In the genomic region with DNA sequence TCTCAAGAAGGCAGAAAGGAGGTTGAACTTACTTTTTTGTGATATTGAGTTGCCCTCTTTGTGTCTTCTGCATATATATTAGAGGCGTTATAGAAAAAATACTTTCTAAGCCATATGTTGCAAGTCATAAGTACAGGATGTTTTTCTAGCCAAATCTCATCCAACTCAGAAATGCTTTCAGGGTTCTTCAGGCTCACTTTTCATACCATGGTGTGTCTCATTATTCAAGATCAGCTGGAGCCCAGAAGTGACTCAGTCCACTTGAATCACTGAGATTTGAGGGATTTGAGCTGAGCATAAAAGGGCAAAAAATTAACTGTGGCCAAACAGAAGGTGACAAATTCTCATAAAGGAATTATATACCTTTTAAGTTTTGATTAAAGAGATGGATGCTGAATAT, we compare ENCODE assay signal across 10 cellular contexts.
DNase-seq lines count a peak whose midpoint lies in the region; ATAC-seq and TF ChIP-seq lines count a peak whose summit lies in the region.
"Had no signal": no experiment of that assay in that cellular context is flagged by ENCODE, and none has a peak within 500 bp of the region (broad histone marks: within the 10 kb centered on the region; RNA-seq: fewer than 3 reads in every experiment).

No MANE protein-coding gene starts in this region.

- no peak overlapping the region for H3K27ac ChIP-seq in RWPE1
- H3K27ac ChIP-seq: transverse colon had no signal

- no peak overlapping the region for H3K4me3 ChIP-seq in retinal pigment epithelial cell (ENCODE audit: low read length)
- H3K4me3 ChIP-seq: transverse colon had no signal

- no peak for ATAC-seq in GM18505 (IDR thresholded peaks at IDR 0.05; ENCODE audit: unreplicated experiment)
- no peak for ATAC-seq in activated T-cell treated with anti-CD3 and anti-CD28 coated beads, Interleukin-2, amount 50 U/mL, for 72 hours (replicated peaks in 1 of 2)
- no peak for ATAC-seq in HG03108 (IDR thresholded peaks at IDR 0.05; ENCODE audit: unreplicated experiment)

- H3K27me3 Mint-ChIP-seq in activated T-cell treated with anti-CD3 and anti-CD28 coated beads, Interleukin-2, amount 50 U/mL, for 72 hours (ENCODE audit: low read depth): no peaks in the 10 kb centered on the region

- H3K36me3 Mint-ChIP-seq in activated T-cell treated with anti-CD3 and anti-CD28 coated beads, Interleukin-2, amount 50 U/mL, for 72 hours (ENCODE audit: insufficient read depth in 2 of 2): peaks cover 0 to 2% of the 10 kb centered on the region in 2 donors

- H3K4me1 Mint-ChIP-seq in activated T-cell treated with anti-CD3 and anti-CD28 coated beads, Interleukin-2, amount 50 U/mL, for 72 hours (ENCODE audit: low read depth): no peaks in the 10 kb centered on the region

- TF ChIP-seq CTCF in RWPE1 (conservative IDR thresholded peaks at IDR 0.05; ENCODE audit: low read depth): no peak
- no peak for TF ChIP-seq CTCF in retinal pigment epithelial cell (conservative IDR thresholded peaks at IDR 0.05; ENCODE audit: low read depth, low read length)

- H3K9me3 Mint-ChIP-seq in activated T-cell treated with anti-CD3 and anti-CD28 coated beads, Interleukin-2, amount 50 U/mL, for 72 hours: peaks cover 6 to 7% of the 10 kb centered on the region in 2 donors

- POLR2A ChIA-PET in RWPE1 (lab: Yijun Ruan, JAX; ENCODE audit: low non-redundant PET): no interaction called here

- CTCF ChIA-PET in RWPE1 (lab: Yijun Ruan, JAX): no interaction called here

- no peak overlapping the region for H3K4me3 Mint-ChIP-seq in activated T-cell treated with anti-CD3 and anti-CD28 coated beads, Interleukin-2, amount 50 U/mL, for 72 hours

- peak; percentile 67 for DNase-seq in GM03348 (ENCODE audit: low spot score)
- peak; percentile 17 for DNase-seq in RWPE1 (ENCODE audit: low spot score)
- peak; percentile 94 for DNase-seq in fibroblast of peridontal ligament (ENCODE audit: extremely low read depth)
- DNase-seq in retinal pigment epithelial cell (ENCODE audit: low read depth): peak; percentile 88
- no peak for DNase-seq in activated T-cell treated with anti-CD3 and anti-CD28 coated beads, Interleukin-2, amount 50 U/mL, for 72 hours
- no peak for DNase-seq in NCI-H2081 treated with DMSO at 0.1 percent for 48 hours (lab: John Stamatoyannopoulos, UW)
- DNase-seq: NCI-H2029 treated with DMSO at 0.1 percent for 48 hours, transverse colon had no signal

- no peak for TF ChIP-seq POLR2A in GM18505 (IDR thresholded peaks at IDR 0.05; ENCODE audit: borderline replicate concordance, extremely low read depth, insufficient read depth, insufficient read length)

- no peak overlapping the region for H3K27ac Mint-ChIP-seq in activated T-cell treated with anti-CD3 and anti-CD28 coated beads, Interleukin-2, amount 50 U/mL, for 72 hours

Comparison
In these comparisons a context has a peak if more than half of its experiments do, and no peak if none do; other contexts are left out.
1. DNase-seq: peak in GM03348 (single experiment), RWPE1 (single experiment), fibroblast of peridontal ligament (single experiment) and retinal pigment epithelial cell (single experiment); none in activated T-cell treated with anti-CD3 and anti-CD28 coated beads, Interleukin-2, amount 50 U/mL, for 72 hours (0 of 2) and NCI-H2081 treated with DMSO at 0.1 percent for 48 hours (single experiment).